In genomic region chr6:7939864-7940228, GRCh38 we compare ENCODE assay signal across 18 cellular contexts. TPM values are rescaled to one million over a fixed set of nuclear protein-coding genes. Genes with fewer than 3 reads are reported as not detected.
A peak's percentile ranks its signal among the peaks of the same experiment; 100 is the strongest.
DNase-seq lines count a peak whose midpoint lies in the region; ATAC-seq and TF ChIP-seq lines count a peak whose summit lies in the region.
"Had no signal": no experiment of that assay in that cellular context is flagged by ENCODE, and none has a peak within 500 bp of the region (broad histone marks: within the 10 kb centered on the region; RNA-seq: fewer than 3 reads in every experiment).

No MANE protein-coding gene starts in this region.

- DNase-seq in NOMO-1 treated with DMSO at 0.1 percent for 48 hours (lab: John Stamatoyannopoulos, UW; ENCODE audit: unreplicated experiment) = peak; percentile 2
- DNase-seq in NOMO-1 treated with dmso at 0.1 percent for 144 hours (lab: John Stamatoyannopoulos, UW; ENCODE audit: unreplicated experiment) = no peak
- DNase-seq in adipocyte (ENCODE audit: low read depth) = peak; percentile 33
- no peak for DNase-seq in smooth muscle cell (lab: John Stamatoyannopoulos, UW; ENCODE audit: unreplicated experiment)
- DNase-seq in stimulated activated naive CD4-positive, alpha-beta T cell treated with Interleukin-2 at 50 U/mL for 16 hours (lab: John Stamatoyannopoulos, UW) = no peak
- no peak for DNase-seq in NCI-H2227 treated with DMSO at 0.1 percent for 48 hours (lab: John Stamatoyannopoulos, UW)
- DNase-seq: activated CD8-positive, alpha-beta memory T cell treated with anti-CD3 and anti-CD28 coated beads, Interleukin-2, amount 50 U/mL, for 4 hours; effector CD4-positive, alpha-beta T cell; EL; KG1; NCI-H2029 treated with DMSO at 0.1 percent for 48 hours; occipital lobe; stimulated activated CD4-positive, alpha-beta T cell treated with anti-CD3 and anti-CD28 coated beads, Interleukin-2, amount 100 ng/mL, for 24 hours; substantia nigra had no signal

- H3K9me3 ChIP-seq in adipocyte (ENCODE audit: control insufficient read depth, low read length) (no peaks in the 10 kb centered on the region), smooth muscle cell (replicated peaks; ENCODE audit: low read depth) (no peaks in the 10 kb centered on the region)
- H3K9me3 ChIP-seq: A549 had no signal

- peak; percentile 40 for ATAC-seq in HG02798 (IDR thresholded peaks at IDR 0.05; ENCODE audit: poor library complexity, unreplicated experiment)
- no peak for ATAC-seq in GM18873 (IDR thresholded peaks at IDR 0.05; ENCODE audit: low FRiP score, unreplicated experiment)
- ATAC-seq: A549, left lobe of liver had no signal

- peaks cover 3% of the 10 kb centered on the region for H3K4me1 ChIP-seq in adipocyte (ENCODE audit: control insufficient read depth, insufficient read depth, low read length)
- H3K4me1 ChIP-seq in smooth muscle cell (ENCODE audit: low read depth) = peaks cover 11% of the 10 kb centered on the region
- H3K4me1 ChIP-seq: A549 had no signal

- H3K36me3 ChIP-seq in adipocyte (ENCODE audit: control insufficient read depth, insufficient read depth, low read length, severe bottlenecking) (no peaks in the 10 kb centered on the region), smooth muscle cell (ENCODE audit: low read depth) (no peaks in the 10 kb centered on the region)

- H3K4me3 ChIP-seq in adipocyte (ENCODE audit: low read length) = peak overlapping the region; percentile 41
- no peak overlapping the region for H3K4me3 ChIP-seq in smooth muscle cell
- H3K4me3 ChIP-seq: A549 had no signal

- peak overlapping the region; percentile 44 for H2AFZ ChIP-seq in smooth muscle cell (ENCODE audit: low read depth)

- H3K79me2 ChIP-seq in smooth muscle cell (ENCODE audit: low read depth) = no peaks in the 10 kb centered on the region

- H3K9ac ChIP-seq in adipocyte (ENCODE audit: low read length) (no peak overlapping the region), smooth muscle cell (ENCODE audit: low read depth) (no peak overlapping the region)

- 33% methylated on average over 5 of the region's 5 CpGs for WGBS in smooth muscle cell (ENCODE audit: low lambda C conversion rate)

- H3F3A ChIP-seq in smooth muscle cell (ENCODE audit: low read depth) = no peaks in the 10 kb centered on the region

- H3K27me3 ChIP-seq in adipocyte (replicated peaks; ENCODE audit: control insufficient read depth, insufficient read depth, low read length) = no peaks in the 10 kb centered on the region
- H3K27me3 ChIP-seq in smooth muscle cell (ENCODE audit: low read depth) = no peaks in the 10 kb centered on the region

- H3K27ac ChIP-seq in smooth muscle cell (ENCODE audit: low read depth) = peak overlapping the region; percentile 70
- H3K27ac ChIP-seq: A549 had no signal

- no peak for TF ChIP-seq CTCF in smooth muscle cell (IDR thresholded peaks at IDR 0.05; ENCODE audit: borderline replicate concordance, insufficient read depth, poor library complexity, severe bottlenecking)

- no peaks in the 10 kb centered on the region for H4K20me1 ChIP-seq in smooth muscle cell (ENCODE audit: low read depth)

- H3K4me2 ChIP-seq in smooth muscle cell = peak overlapping the region; percentile 64
- H3K4me2 ChIP-seq: A549 had no signal

RNA-seq across cellular contexts. Expression of gene TXNDC5, which starts 29.3 kb away (rescaled TPM):
- total RNA-seq in smooth muscle cell = 448 and 569 TPM in 2 replicates
- 368 and 576 TPM in 2 replicates for polyA plus RNA-seq in smooth muscle cell

Comparison
In these comparisons a context has a peak if more than half of its experiments do, and no peak if none do; other contexts are left out.
1. DNase-seq: peak in NOMO-1 treated with DMSO at 0.1 percent for 48 hours (single experiment) and adipocyte (single experiment); none in NOMO-1 treated with dmso at 0.1 percent for 144 hours (single experiment), smooth muscle cell (single experiment), stimulated activated naive CD4-positive, alpha-beta T cell treated with Interleukin-2 at 50 U/mL for 16 hours (single experiment) and NCI-H2227 treated with DMSO at 0.1 percent for 48 hours (single experiment).